Comparison of ENCODE assay signal across 8 cellular contexts in genomic region chr15:52180196-52180835, GRCh38. TPM values are rescaled to one million over a fixed set of nuclear protein-coding genes. Genes with fewer than 3 reads are reported as not detected.
DNase-seq lines count a peak whose midpoint lies in the region; ATAC-seq and TF ChIP-seq lines count a peak whose summit lies in the region.

No MANE protein-coding gene starts in this region.

- intact Hi-C loops in PC-3 (cut with micrococcal nuclease) (no loop called here), body of pancreas (cut with DNase I) (no loop called here)

- whole genome bisulfite sequencing in body of pancreas, 2 donors, result 23 to 49% methylated on average over 16 to 31 of the region's 31 CpGs

- H3K9me3 ChIP-seq in PC-3 (ENCODE audit: low read length) (no peaks in the 10 kb centered on the region), body of pancreas (no peaks in the 10 kb centered on the region)

- H3K27me3 ChIP-seq in PC-3 (ENCODE audit: low read length) (no peaks in the 10 kb centered on the region), body of pancreas (no peaks in the 10 kb centered on the region)

- BruUV-seq in PC-3 (replicated peaks; lab: Mats Ljungman, UMichigan), result TSS peak; percentile 68

- CTCF ChIA-PET in PC-3 (lab: Charles Lee), result interaction anchor here (0.7 kb wide), 2 partner anchors 90 to 111 kb away, joined by 3 read pairs; no protein-coding TSS in a partner anchor

- POLR2A ChIA-PET in PC-3 (lab: Charles Lee; ENCODE audit: unreplicated experiment), result interaction anchor here (0.9 kb wide), 1 partner anchor 199 kb away, joined by 23 read pairs; no protein-coding TSS in a partner anchor

- peak overlapping the region; percentile 93 for H3K4me3 ChIP-seq in PC-3 (ENCODE audit: low read length)
- H3K4me3 ChIP-seq in body of pancreas, result peak overlapping the region; percentile 32 to 46

- H3K9me2 ChIP-seq in PC-3 (replicated peaks; ENCODE audit: low read length), result no peaks in the 10 kb centered on the region

- H3K4me2 ChIP-seq in PC-3 (ENCODE audit: low read length), result peak overlapping the region; percentile 99

- no peak for DNase-seq in PC-3
- no peak for DNase-seq in body of pancreas
- peak; percentile 55 for DNase-seq in left kidney (ENCODE audit: low read depth, low spot score)
- no peak for DNase-seq in stimulated activated naive CD8-positive, alpha-beta T cell treated with anti-CD3 and anti-CD28 coated beads, Interleukin-15, Interleukin-2, amounts not matched to agents 100 U/mL and 50 U/mL, for 24 hours
- no peak for DNase-seq in glomerular visceral epithelial cell (ENCODE audit: extremely low spot score)
- DNase-seq in NCI-H1436 (lab: John Stamatoyannopoulos, UW), result no peak

- H3K79me2 ChIP-seq in PC-3 (ENCODE audit: low read length), result peaks cover 10% of the 10 kb centered on the region

- H3K36me3 ChIP-seq in PC-3 (ENCODE audit: low read depth, low read length) (no peaks in the 10 kb centered on the region), body of pancreas (replicated peaks in 1 of 2; ENCODE audit: insufficient read depth in 1 of 2, low read depth in 2 of 2) (no peaks in the 10 kb centered on the region)

- no peaks in the 10 kb centered on the region for H3F3A ChIP-seq in PC-3 (ENCODE audit: low read length, unreplicated experiment)

- H4K20me1 ChIP-seq in PC-3 (ENCODE audit: low read length), result no peaks in the 10 kb centered on the region

- ATAC-seq in GM18861 (IDR thresholded peaks at IDR 0.05; ENCODE audit: unreplicated experiment), result peak; percentile 19
- peak; percentile 22 for ATAC-seq in HG02759 (IDR thresholded peaks at IDR 0.05; ENCODE audit: unreplicated experiment)
- ATAC-seq in PC-3, result peak; percentile 19
- ATAC-seq in body of pancreas, result peak; percentile 6
- peak; percentile 5 for ATAC-seq in stimulated activated naive CD8-positive, alpha-beta T cell treated with anti-CD3 and anti-CD28 coated beads, Interleukin-15, Interleukin-2, amounts not matched to agents 100 U/mL and 50 U/mL, for 24 hours

- H3K4me1 ChIP-seq in PC-3 (ENCODE audit: insufficient read depth, low read length), result peaks cover 7% of the 10 kb centered on the region; the same call in 1 of the 2 replicates
- H3K4me1 ChIP-seq in body of pancreas, result peaks cover 38% of the 10 kb centered on the region

- peak overlapping the region; percentile 89 for H2AFZ ChIP-seq in PC-3 (ENCODE audit: low read length)

- peak overlapping the region; percentile 56; the same call in 1 of the 2 replicates for H3K27ac ChIP-seq in PC-3 (ENCODE audit: low read length)
- H3K27ac ChIP-seq in body of pancreas, result peak overlapping the region; percentile 82 to 95 (median 90)

- peak overlapping the region; percentile 68 for H3K9ac ChIP-seq in PC-3 (ENCODE audit: low read length)

- no peak for TF ChIP-seq CTCF in PC-3 (conservative IDR thresholded peaks at IDR 0.05; ENCODE audit: low read depth, low read length)
- no peak for TF ChIP-seq CTCF in body of pancreas (IDR thresholded peaks at IDR 0.05)

- TF ChIP-seq POLR2A in body of pancreas (IDR thresholded peaks at IDR 0.05), result peak in 1 of 3 donors; percentile 24

RNA-seq across cellular contexts. Expression of gene GNB5, which starts 10.9 kb away (rescaled TPM):
- 49.3 and 54.7 TPM in 2 replicates for total RNA-seq in PC-3 (2014; rRNA removed)
- 10 to 100 TPM; 15.8 to 25.2 TPM for total RNA-seq in body of pancreas
